ENCODE assay signal across 11 cellular contexts in genomic region chr3:11764931-11765363, GRCh38.
A peak's percentile ranks its signal among the peaks of the same experiment; 100 is the strongest.
DNase-seq lines count a peak whose midpoint lies in the region; ATAC-seq, FAIRE-seq and TF ChIP-seq lines count a peak whose summit lies in the region.
"Had no signal": no experiment of that assay in that cellular context is flagged by ENCODE, and none has a peak within 500 bp of the region (broad histone marks: within the 10 kb centered on the region; RNA-seq: fewer than 3 reads in every experiment).

No MANE protein-coding gene starts in this region.

- H3F3A ChIP-seq in neural progenitor cell (ENCODE audit: low read depth) = no peaks in the 10 kb centered on the region

- intact Hi-C loops in CD4-positive, alpha-beta memory T cell (cut with micrococcal nuclease) = no loop called here

- no peak overlapping the region for H3K4ac ChIP-seq in mesenchymal stem cell (ENCODE audit: low read depth in 1 of 2, low read length in 2 of 2)

- peaks cover 14% of the 10 kb centered on the region for H3K4me1 ChIP-seq in CD4-positive, alpha-beta memory T cell (ENCODE audit: insufficient read depth, low read length)
- H3K4me1 ChIP-seq in mesenchymal stem cell (ENCODE audit: control insufficient read depth, insufficient read depth, low read depth, low read length) (peaks cover 2% of the 10 kb centered on the region), upper lobe of left lung (peaks cover 0 to 2% (median under 1%) of the 10 kb centered on the region in 4 donors), neural progenitor cell (no peaks in the 10 kb centered on the region)

- no peaks in the 10 kb centered on the region for H3K9me3 Mint-ChIP-seq in CD4-positive, alpha-beta memory T cell
- no peaks in the 10 kb centered on the region for H3K9me3 Mint-ChIP-seq in activated naive CD4-positive, alpha-beta T cell treated with anti-CD3 and anti-CD28 coated beads, Interleukin-2, amount 10 ng/mL, durations not matched to agents 7 days and 5 days
- no peaks in the 10 kb centered on the region for H3K9me3 Mint-ChIP-seq in glutamatergic neuron (ENCODE audit: unreplicated experiment)
- no peaks in the 10 kb centered on the region for H3K9me3 Mint-ChIP-seq in neural progenitor cell

- H3K23ac ChIP-seq in mesenchymal stem cell (ENCODE audit: low read length in 2 of 2) = no peak overlapping the region

- 37% methylated on average over 5 of the region's 5 CpGs for WGBS in mesenchymal stem cell
- 66 to 79% methylated on average over 5 of the region's 5 CpGs for WGBS in upper lobe of left lung, 2 donors

- H3K4me1 Mint-ChIP-seq in CD4-positive, alpha-beta memory T cell = peaks cover 7 to 16% (median 10%) of the 10 kb centered on the region in 4 donors
- peaks cover 23% of the 10 kb centered on the region for H3K4me1 Mint-ChIP-seq in activated naive CD4-positive, alpha-beta T cell treated with anti-CD3 and anti-CD28 coated beads, Interleukin-2, amount 10 ng/mL, durations not matched to agents 7 days and 5 days
- peaks cover 2% of the 10 kb centered on the region for H3K4me1 Mint-ChIP-seq in glutamatergic neuron (ENCODE audit: low read depth, unreplicated experiment)
- H3K4me1 Mint-ChIP-seq in neural progenitor cell = peaks cover 11% of the 10 kb centered on the region

- peak overlapping the region; percentile 23 for H3K4me2 ChIP-seq in mesenchymal stem cell (ENCODE audit: low read length, poor library complexity, severe bottlenecking)
- H3K4me2 ChIP-seq in neural progenitor cell = no peak overlapping the region

- no peak overlapping the region for H4K8ac ChIP-seq in mesenchymal stem cell (ENCODE audit: low read length)

- no peak overlapping the region for H3K14ac ChIP-seq in mesenchymal stem cell (ENCODE audit: low read length in 2 of 2)

- no peak overlapping the region for H4K91ac ChIP-seq in mesenchymal stem cell (ENCODE audit: low read length)

- no peaks in the 10 kb centered on the region for H3K79me2 ChIP-seq in neural progenitor cell (ENCODE audit: low read depth)

- H4K20me1 ChIP-seq in neural progenitor cell (ENCODE audit: low read depth) = no peaks in the 10 kb centered on the region

- CTCF ChIA-PET in CD4-positive, alpha-beta memory T cell (lab: Charles Lee; ENCODE audit: partially characterized antibody) = no interaction called here
- CTCF ChIA-PET in activated naive CD4-positive, alpha-beta T cell treated with anti-CD3 and anti-CD28 coated beads, Interleukin-2, amount 10 ng/mL, durations not matched to agents 7 days and 5 days (lab: Charles Lee) = interaction anchor here (1.0 to 1.5 kb wide), 3 partner anchors 39 to 83 kb away, joined by 3 read pairs; no protein-coding TSS in a partner anchor

- H2BK15ac ChIP-seq in mesenchymal stem cell (ENCODE audit: low read depth, poor library complexity, severe bottlenecking) = no peak overlapping the region

- FAIRE-seq in HTR-8/SVneo (lab: Jason Lieb, UNC) = no peak

- no peak overlapping the region for H2BK12ac ChIP-seq in mesenchymal stem cell (ENCODE audit: low read length in 2 of 2)

- H2AFZ ChIP-seq in mesenchymal stem cell (ENCODE audit: low read depth, low read length) (no peak overlapping the region), neural progenitor cell (replicated peaks) (no peak overlapping the region)

- H3K4me3 Mint-ChIP-seq in CD4-positive, alpha-beta memory T cell = peak overlapping the region in 5 of 8 donors; percentile 6 to 72 (median 40)
- no peak overlapping the region for H3K4me3 Mint-ChIP-seq in activated naive CD4-positive, alpha-beta T cell treated with anti-CD3 and anti-CD28 coated beads, Interleukin-2, amount 10 ng/mL, durations not matched to agents 7 days and 5 days
- H3K4me3 Mint-ChIP-seq in glutamatergic neuron (ENCODE audit: unreplicated experiment) (no peak overlapping the region), neural progenitor cell (no peak overlapping the region)

- H3K79me1 ChIP-seq in mesenchymal stem cell (replicated peaks; ENCODE audit: low read length, poor library complexity, severe bottlenecking) = no peaks in the 10 kb centered on the region

- ATAC-seq in upper lobe of left lung (ENCODE audit: low FRiP score in 2 of 2) (no peak), GM18858 (IDR thresholded peaks at IDR 0.05; ENCODE audit: unreplicated experiment) (no peak)
- ATAC-seq: left lobe of liver had no signal

- H3K36me3 Mint-ChIP-seq in CD4-positive, alpha-beta memory T cell = no peaks in the 10 kb centered on the region
- H3K36me3 Mint-ChIP-seq in activated naive CD4-positive, alpha-beta T cell treated with anti-CD3 and anti-CD28 coated beads, Interleukin-2, amount 10 ng/mL, durations not matched to agents 7 days and 5 days = no peaks in the 10 kb centered on the region
- H3K36me3 Mint-ChIP-seq in glutamatergic neuron (ENCODE audit: unreplicated experiment) (no peaks in the 10 kb centered on the region), neural progenitor cell (no peaks in the 10 kb centered on the region)

- DNase-seq in CD4-positive, alpha-beta memory T cell = no peak
- DNase-seq in HTR-8/SVneo (ENCODE audit: insufficient read length, low spot score) (peak; percentile 37), mesenchymal stem cell (peak; percentile 65), glutamatergic neuron (no peak), upper lobe of left lung (no peak), neural progenitor cell (ENCODE audit: low spot score) (no peak)
- peak; percentile 48 for DNase-seq in activated naive CD4-positive, alpha-beta T cell treated with anti-CD3 and anti-CD28 coated beads, Interleukin-2, amount 10 ng/mL, durations not matched to agents 7 days and 5 days

- no peaks in the 10 kb centered on the region for H3K36me3 ChIP-seq in CD4-positive, alpha-beta memory T cell (ENCODE audit: insufficient read depth, low read length)
- H3K36me3 ChIP-seq in mesenchymal stem cell (ENCODE audit: control insufficient read depth in 1 of 2, insufficient read depth in 2 of 2, low read depth in 1 of 2, low read length in 2 of 2) (no peaks in the 10 kb centered on the region), upper lobe of left lung (no peaks in the 10 kb centered on the region), neural progenitor cell (no peaks in the 10 kb centered on the region)
- H3K36me3 ChIP-seq: cardiac muscle cell had no signal

- no peak for TF ChIP-seq CTCF in glutamatergic neuron (IDR thresholded peaks at IDR 0.05; ENCODE audit: partially characterized antibody, unreplicated experiment)
- no peak for TF ChIP-seq CTCF in upper lobe of left lung (IDR thresholded peaks at IDR 0.05)
- no peak for TF ChIP-seq CTCF in neural progenitor cell (IDR thresholded peaks at IDR 0.05)

- peak overlapping the region in 5 of 7 donors; percentile 2 to 82 (median 22) for H3K27ac Mint-ChIP-seq in CD4-positive, alpha-beta memory T cell
- peak overlapping the region; percentile 76 for H3K27ac Mint-ChIP-seq in activated naive CD4-positive, alpha-beta T cell treated with anti-CD3 and anti-CD28 coated beads, Interleukin-2, amount 10 ng/mL, durations not matched to agents 7 days and 5 days
- H3K27ac Mint-ChIP-seq in glutamatergic neuron (ENCODE audit: unreplicated experiment) (no peak overlapping the region), neural progenitor cell (no peak overlapping the region)

- no peak overlapping the region for H2BK5ac ChIP-seq in mesenchymal stem cell (ENCODE audit: low read depth, low read length, poor library complexity, severe bottlenecking)

- H3K27me3 ChIP-seq in CD4-positive, alpha-beta memory T cell (ENCODE audit: insufficient read depth, low read length) = no peaks in the 10 kb centered on the region
- H3K27me3 ChIP-seq in mesenchymal stem cell (ENCODE audit: control insufficient read depth in 1 of 2, insufficient read depth in 1 of 2, low read length in 2 of 2) = peaks cover 0 to 10% of the 10 kb centered on the region in 2 experiments
- no peaks in the 10 kb centered on the region for H3K27me3 ChIP-seq in upper lobe of left lung
- H3K27me3 ChIP-seq in neural progenitor cell = no peaks in the 10 kb centered on the region
- H3K27me3 ChIP-seq: cardiac muscle cell had no signal

- no peak overlapping the region for H3K9ac ChIP-seq in mesenchymal stem cell (ENCODE audit: low read length)
- H3K9ac ChIP-seq in neural progenitor cell = no peak overlapping the region

- H3K18ac ChIP-seq in mesenchymal stem cell (ENCODE audit: low read depth in 1 of 2, low read length in 2 of 2) = no peak overlapping the region

- H3K9me3 ChIP-seq in CD4-positive, alpha-beta memory T cell (ENCODE audit: control insufficient read depth in 1 of 2, low read length in 2 of 2) = no peaks in the 10 kb centered on the region
- no peaks in the 10 kb centered on the region for H3K9me3 ChIP-seq in mesenchymal stem cell (ENCODE audit: control insufficient read depth, low read length)
- H3K9me3 ChIP-seq in upper lobe of left lung = no peaks in the 10 kb centered on the region
- no peaks in the 10 kb centered on the region for H3K9me3 ChIP-seq in neural progenitor cell (ENCODE audit: low read depth)

- peaks cover 0 to 1% of the 10 kb centered on the region in 2 donors for H3K27me3 Mint-ChIP-seq in CD4-positive, alpha-beta memory T cell
- peaks cover 8% of the 10 kb centered on the region for H3K27me3 Mint-ChIP-seq in activated naive CD4-positive, alpha-beta T cell treated with anti-CD3 and anti-CD28 coated beads, Interleukin-2, amount 10 ng/mL, durations not matched to agents 7 days and 5 days
- peaks cover 4% of the 10 kb centered on the region for H3K27me3 Mint-ChIP-seq in glutamatergic neuron (ENCODE audit: unreplicated experiment)
- no peaks in the 10 kb centered on the region for H3K27me3 Mint-ChIP-seq in neural progenitor cell (ENCODE audit: insufficient read depth, low read depth)

- no peak overlapping the region for H2AK5ac ChIP-seq in mesenchymal stem cell (ENCODE audit: low read length, severe bottlenecking)

- H2BK120ac ChIP-seq in mesenchymal stem cell (ENCODE audit: low read depth, low read length) = no peak overlapping the region

- H3K4me3 ChIP-seq in CD4-positive, alpha-beta memory T cell (ENCODE audit: low read length in 2 of 2) = no peak overlapping the region
- H3K4me3 ChIP-seq in mesenchymal stem cell (ENCODE audit: insufficient read depth in 1 of 2, low read depth in 1 of 2, low read length in 2 of 2) (no peak overlapping the region), upper lobe of left lung (no peak overlapping the region), neural progenitor cell (no peak overlapping the region)
- H3K4me3 ChIP-seq: cardiac muscle cell, SK-N-MC had no signal

- no peak for TF ChIP-seq POLR2A in upper lobe of left lung (IDR thresholded peaks at IDR 0.05)

- no peak overlapping the region for H3K27ac ChIP-seq in CD4-positive, alpha-beta memory T cell (ENCODE audit: low read depth, low read length)
- H3K27ac ChIP-seq in mesenchymal stem cell (ENCODE audit: low read length, poor library complexity, severe bottlenecking) = no peak overlapping the region
- no peak overlapping the region for H3K27ac ChIP-seq in upper lobe of left lung
- H3K27ac ChIP-seq in neural progenitor cell = no peak overlapping the region
- H3K27ac ChIP-seq: cardiac muscle cell, SK-N-MC had no signal

- no peak for TF ChIP-seq EP300 in upper lobe of left lung (IDR thresholded peaks at IDR 0.05)

- POLR2A ChIA-PET in CD4-positive, alpha-beta memory T cell (lab: Charles Lee; ENCODE audit: partially characterized antibody) = interaction anchor here (0.8 kb wide), 1 partner anchor 19 kb away, joined by 3 read pairs; no protein-coding TSS in a partner anchor

Comparison
In these comparisons a context has a peak if more than half of its experiments do, and no peak if none do; other contexts are left out.
1. DNase-seq: peak in HTR-8/SVneo (single experiment), activated naive CD4-positive, alpha-beta T cell treated with anti-CD3 and anti-CD28 coated beads, Interleukin-2, amount 10 ng/mL, durations not matched to agents 7 days and 5 days (single experiment) and mesenchymal stem cell (single experiment); none in CD4-positive, alpha-beta memory T cell (0 of 5), glutamatergic neuron (single experiment), upper lobe of left lung (0 of 2) and neural progenitor cell (single experiment).
2. H3K27ac Mint-ChIP-seq: peak in CD4-positive, alpha-beta memory T cell (5 of 7) and activated naive CD4-positive, alpha-beta T cell treated with anti-CD3 and anti-CD28 coated beads, Interleukin-2, amount 10 ng/mL, durations not matched to agents 7 days and 5 days (single experiment); none in glutamatergic neuron (single experiment) and neural progenitor cell (single experiment).
3. H3K4me3 Mint-ChIP-seq: peak in CD4-positive, alpha-beta memory T cell (5 of 8); none in activated naive CD4-positive, alpha-beta T cell treated with anti-CD3 and anti-CD28 coated beads, Interleukin-2, amount 10 ng/mL, durations not matched to agents 7 days and 5 days (single experiment), glutamatergic neuron (single experiment) and neural progenitor cell (single experiment).